ENCODE assay signal across 12 cellular contexts in the genomic region with DNA sequence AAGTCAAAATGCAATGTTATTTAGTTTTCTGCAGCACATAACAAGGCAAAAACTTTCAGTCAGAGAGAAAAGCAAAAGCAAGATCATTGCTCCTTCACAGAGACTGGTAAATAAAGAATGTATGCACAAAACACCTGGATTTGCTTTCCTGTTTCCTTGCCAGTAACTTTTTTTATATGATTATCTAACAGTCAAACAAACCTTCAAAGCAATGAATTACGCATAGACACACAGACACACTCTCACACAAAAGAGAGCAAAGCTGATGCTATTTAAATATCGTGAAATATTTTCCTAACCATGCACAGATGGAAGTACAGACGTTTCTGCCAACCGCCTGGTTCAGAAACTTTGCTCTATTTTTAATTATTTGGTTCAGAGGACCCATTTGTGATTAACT. TPM values are rescaled to one million over a fixed set of nuclear protein-coding genes. Genes with fewer than 3 reads are reported as not detected.
DNase-seq lines count a peak whose midpoint lies in the region; ATAC-seq, FAIRE-seq and TF ChIP-seq lines count a peak whose summit lies in the region.
"Had no signal": no experiment of that assay in that cellular context is flagged by ENCODE, and none has a peak within 500 bp of the region (broad histone marks: within the 10 kb centered on the region; RNA-seq: fewer than 3 reads in every experiment).

No MANE protein-coding gene starts in this region.

- H3K4me3 ChIP-seq in HepG2 (replicated peaks in 1 of 3; ENCODE audit: insufficient read depth in 1 of 3, low read depth in 2 of 3, low read length in 3 of 3) = no peak overlapping the region
- no peak overlapping the region for H3K4me3 ChIP-seq in right lobe of liver
- no peak overlapping the region for H3K4me3 ChIP-seq in neutrophil (ENCODE audit: low read depth in 1 of 2, low read length in 1 of 2)
- H3K4me3 ChIP-seq in vagina = no peak overlapping the region

- H3K9me3 ChIP-seq in HepG2 (ENCODE audit: low read length) (no peaks in the 10 kb centered on the region), right lobe of liver (no peaks in the 10 kb centered on the region), neutrophil (no peaks in the 10 kb centered on the region), vagina (no peaks in the 10 kb centered on the region)

- no TSS peak for BruUV-seq in HepG2 (replicated peaks; lab: Mats Ljungman, UMichigan)

- POLR2A ChIA-PET in HepG2 (lab: Yijun Ruan, JAX) = interaction anchor here (1.4 kb wide), 1 partner anchor 10 kb away, joined by 4 read pairs; no protein-coding TSS in a partner anchor

- peaks cover 11 to 33% of the 10 kb centered on the region in 2 experiments for H3K36me3 ChIP-seq in HepG2 (replicated peaks in 1 of 2; ENCODE audit: control insufficient read depth in 1 of 2, insufficient read depth in 2 of 2, low read length in 2 of 2)
- no peaks in the 10 kb centered on the region for H3K36me3 ChIP-seq in right lobe of liver
- peaks cover 19% of the 10 kb centered on the region for H3K36me3 ChIP-seq in neutrophil
- H3K36me3 ChIP-seq in vagina = no peaks in the 10 kb centered on the region

- H3K4me1 ChIP-seq in HepG2 (ENCODE audit: insufficient read depth, low read length) = peaks cover 76% of the 10 kb centered on the region
- H3K4me1 ChIP-seq in right lobe of liver = peaks cover 0 to under 1% (median 0%) of the 10 kb centered on the region in 4 donors
- H3K4me1 ChIP-seq in neutrophil (ENCODE audit: control insufficient read depth in 1 of 2, insufficient read depth in 1 of 2, low read depth in 1 of 2, low read length in 1 of 2) = peaks cover 19 to 21% of the 10 kb centered on the region in 2 experiments
- peaks cover 78% of the 10 kb centered on the region for H3K4me1 ChIP-seq in vagina

- H3K9me3 Mint-ChIP-seq in dendritic cell treated with granulocyte-macrophage colony-stimulating factor and Interleukin-4, amounts not matched to agents 40 ng/mL and 50 ng/mL, for 4 days = no peaks in the 10 kb centered on the region
- H3K9me3 Mint-ChIP-seq: neural crest cell had no signal

- H3K27me3 Mint-ChIP-seq in dendritic cell treated with granulocyte-macrophage colony-stimulating factor and Interleukin-4, amounts not matched to agents 40 ng/mL and 50 ng/mL, for 4 days = no peaks in the 10 kb centered on the region

- H3K4me1 Mint-ChIP-seq in dendritic cell treated with granulocyte-macrophage colony-stimulating factor and Interleukin-4, amounts not matched to agents 40 ng/mL and 50 ng/mL, for 4 days (ENCODE audit: low read depth) = peaks cover 70% of the 10 kb centered on the region
- H3K4me1 Mint-ChIP-seq: neural crest cell had no signal

- H3K36me3 Mint-ChIP-seq in dendritic cell treated with granulocyte-macrophage colony-stimulating factor and Interleukin-4, amounts not matched to agents 40 ng/mL and 50 ng/mL, for 4 days (ENCODE audit: low read depth) = peaks cover 79% of the 10 kb centered on the region

- H3K27me3 ChIP-seq in HepG2 (ENCODE audit: control insufficient read depth in 1 of 2, insufficient read depth in 2 of 2, low read length in 2 of 2) (no peaks in the 10 kb centered on the region), right lobe of liver (no peaks in the 10 kb centered on the region), neutrophil (no peaks in the 10 kb centered on the region), vagina (no peaks in the 10 kb centered on the region)

- TF ChIP-seq RAD21 in HepG2 (CRISPR knock-in tag; IDR thresholded peaks at IDR 0.05) = no peak

- peak overlapping the region; percentile 37 for H3K4me2 ChIP-seq in HepG2 (ENCODE audit: low read depth, low read length)

- H4K20me1 ChIP-seq in HepG2 (ENCODE audit: insufficient read depth, low read length) = no peaks in the 10 kb centered on the region

- 39% methylated on average over 4 of the region's 4 CpGs for WGBS in HepG2 (ENCODE audit: low lambda C conversion rate)
- WGBS in right lobe of liver (ENCODE audit: insufficient coverage, low coverage, low lambda C conversion rate, missing lambda C conversion rate) = 36% methylated on average over 4 of the region's 4 CpGs

- H2AFZ ChIP-seq in HepG2 (ENCODE audit: low read length) = no peak overlapping the region

- H3K4me3 Mint-ChIP-seq in dendritic cell treated with granulocyte-macrophage colony-stimulating factor and Interleukin-4, amounts not matched to agents 40 ng/mL and 50 ng/mL, for 4 days = no peak overlapping the region
- H3K4me3 Mint-ChIP-seq: neural crest cell had no signal

- no peak for TF ChIP-seq POLR2A in HepG2 (IDR thresholded peaks at IDR 0.05; ENCODE audit: insufficient read depth in 1 of 2, low read depth in 2 of 2, low read length in 2 of 2)
- TF ChIP-seq POLR2A in right lobe of liver (IDR thresholded peaks at IDR 0.05) = no peak
- no peak for TF ChIP-seq POLR2A in vagina (IDR thresholded peaks at IDR 0.05)

- TF ChIP-seq CTCF in HepG2 (CRISPR knock-in tag; IDR thresholded peaks at IDR 0.05) (no peak), right lobe of liver (IDR thresholded peaks at IDR 0.05) (no peak), neutrophil (IDR thresholded peaks at IDR 0.05) (no peak), vagina (IDR thresholded peaks at IDR 0.05) (no peak)

- in situ Hi-C loops in HepG2 (cut with HindIII; ENCODE audit: extremely low pct_ligation_motif_present, low pct_unique_long_range_greater_than_20kb) = no loop called here

- H3K27ac Mint-ChIP-seq in dendritic cell treated with granulocyte-macrophage colony-stimulating factor and Interleukin-4, amounts not matched to agents 40 ng/mL and 50 ng/mL, for 4 days = peak overlapping the region; percentile 28

- ATAC-seq in HepG2 = no peak; the same call in 2 of the 3 replicates
- ATAC-seq in right lobe of liver = no peak
- no peak for ATAC-seq in GM19397 (IDR thresholded peaks at IDR 0.05; ENCODE audit: unreplicated experiment)
- ATAC-seq in HG03045 (IDR thresholded peaks at IDR 0.05; ENCODE audit: unreplicated experiment) = no peak

- no peak; a peak in 1 of 4 replicates for TF ChIP-seq EP300 in HepG2 (IDR thresholded peaks at IDR 0.05; ENCODE audit: low read depth in 2 of 2, low read length in 2 of 2)
- TF ChIP-seq EP300 in HepG2 (CRISPR knock-in tag; IDR thresholded peaks at IDR 0.05; ENCODE audit: borderline replicate concordance) = no peak

- no peak for FAIRE-seq in HepG2 (lab: Jason Lieb, UNC)

- CTCF ChIA-PET in HepG2 (lab: Yijun Ruan, JAX; ENCODE audit: low intra/inter-chr PET ratio, low total read pairs) = no interaction called here

- H3K9ac ChIP-seq in HepG2 (ENCODE audit: insufficient read depth, low read depth, low read length) = no peak overlapping the region

- H3K27ac ChIP-seq in HepG2 (ENCODE audit: extremely low read length, insufficient read depth, low read length) (peak overlapping the region; percentile 12), right lobe of liver (no peak overlapping the region), neutrophil (peak overlapping the region; percentile 15), vagina (peak overlapping the region; percentile 25)

- peaks cover 43% of the 10 kb centered on the region for H3K79me2 ChIP-seq in HepG2 (ENCODE audit: insufficient read depth, low read length)

- peak; percentile 42 for DNase-seq in HepG2 (ENCODE audit: low spot score)
- DNase-seq in right lobe of liver = no peak
- DNase-seq in vagina (ENCODE audit: extremely low spot score in 2 of 2) = no peak
- DNase-seq in cerebellum (ENCODE audit: low spot score) = no peak
- DNase-seq: activated CD8-positive, alpha-beta memory T cell treated with anti-CD3 and anti-CD28 coated beads, Interleukin-2, amount 50 U/mL, for 4 hours; NCI-H2107; stimulated activated CD8-positive, alpha-beta memory T cell treated with anti-CD3 and anti-CD28 coated beads, Interleukin-4, amount 100 ng/mL, for 48 hours had no signal

- intact Hi-C loops in HepG2 (cut with micrococcal nuclease; ENCODE audit: unreplicated experiment) = no loop called here
- intact Hi-C loops in right lobe of liver (cut with DNase I) = no loop called here
- intact Hi-C loops in dendritic cell treated with granulocyte-macrophage colony-stimulating factor and Interleukin-4, amounts not matched to agents 40 ng/mL and 50 ng/mL, for 4 days (cut with micrococcal nuclease) = no loop called here
- intact Hi-C loops in vagina (cut with DNase I) = no loop called here

TF ChIP-seq in HepG2, 621 proteins besides CTCF, POLR2A, EP300 and RAD21 (continues in another document):
- TF ChIP-seq ISL2 (CRISPR knock-in tag; IDR thresholded peaks at IDR 0.05) (no peak; the same call in 1 of the 2 replicates), FOXP1 (IDR thresholded peaks at IDR 0.05) (no peak), FOXP1 (CRISPR knock-in tag; IDR thresholded peaks at IDR 0.05) (peak; percentile 66; the same call in 1 of the 2 replicates), NFKB2 (CRISPR knock-in tag; IDR thresholded peaks at IDR 0.05; ENCODE audit: borderline replicate concordance) (no peak), ZNF766 (CRISPR knock-in tag; IDR thresholded peaks at IDR 0.05; ENCODE audit: borderline replicate concordance) (no peak), FOXK2 (IDR thresholded peaks at IDR 0.05) (no peak)

RNA-seq across cellular contexts. Expression of a gene that starts 24.4 kb away (rescaled TPM):
- 16.3 and 20.7 TPM in 2 replicates for total RNA-seq in HepG2 (2016; rRNA removed; fragmentation: Illumina TruSeq; extraction: Trizol)
- total RNA-seq in HepG2 (2016; cell fraction: cytosol; rRNA removed; fragmentation: Illumina TruSeq; extraction: Trizol; ENCODE audit: low read depth) = 21.4 and 22.2 TPM in 2 replicates
- 15.7 and 19.7 TPM in 2 replicates for total RNA-seq in HepG2 (2016; cell fraction: insoluble cytoplasmic fraction; rRNA removed; fragmentation: Illumina TruSeq; extraction: Trizol)
- total RNA-seq in HepG2 (2016; cell fraction: membrane; rRNA removed; fragmentation: Illumina TruSeq; extraction: Trizol) = 19.8 and 25.4 TPM in 2 replicates
- 49.6 and 54.8 TPM in 2 replicates for total RNA-seq in HepG2 (2016; cell fraction: nucleus; rRNA removed; fragmentation: Illumina TruSeq; extraction: Trizol)
- polyA plus RNA-seq in HepG2 (2011; rRNA removed) = 39.5 and 40.2 TPM in 2 replicates
- 18.2 and 19.6 TPM in 2 replicates for polyA plus RNA-seq in HepG2 (2011; cell fraction: cytosol; rRNA removed)
- polyA plus RNA-seq in HepG2 (2011; cell fraction: nucleus; rRNA removed) = 69.8 and 87.7 TPM in 2 replicates
- 20.4 and 28.6 TPM in 2 replicates for polyA plus RNA-seq in HepG2 (2012)
- 2.6 and 3.3 TPM in 2 replicates for polyA plus RNA-seq in HepG2 (2016; cell fraction: cytosol; fragmentation: Illumina TruSeq; extraction: Trizol; ENCODE audit: low read depth)
- 12.1 and 12.2 TPM in 2 replicates for polyA plus RNA-seq in HepG2 (2016; cell fraction: insoluble cytoplasmic fraction; fragmentation: Illumina TruSeq; extraction: Trizol; ENCODE audit: low read depth)
- 4.0 and 4.1 TPM in 2 replicates for polyA plus RNA-seq in HepG2 (2016; cell fraction: membrane; fragmentation: Illumina TruSeq; extraction: Trizol; ENCODE audit: low read depth)
- 18.8 TPM in 2 replicates for polyA plus RNA-seq in HepG2 (2016; cell fraction: nucleus; fragmentation: Illumina TruSeq; extraction: Trizol; ENCODE audit: insufficient read depth, low read depth)
- 13.4 and 120 TPM in 2 replicates for polyA minus RNA-seq in HepG2 (2011; rRNA and poly(A)+ RNA removed; ENCODE audit: low replicate concordance)
- 36.1 and 49.7 TPM in 2 replicates for polyA minus RNA-seq in HepG2 (2011; cell fraction: cytosol; rRNA and poly(A)+ RNA removed)
- polyA minus RNA-seq in HepG2 (2011; cell fraction: nucleus; rRNA and poly(A)+ RNA removed) = 200 and 217 TPM in 2 replicates
- 10 to 100 TPM; 23.2 to 28.7 (median 25.0) TPM for total RNA-seq in right lobe of liver
- total RNA-seq in vagina = 43.2 TPM
- 38.8 TPM for total RNA-seq in cerebellum

Comparison
In these comparisons a context has a peak if more than half of its experiments do, and no peak if none do; other contexts are left out.
1. H3K27ac ChIP-seq: peak in HepG2 (single experiment), neutrophil (single experiment) and vagina (single experiment); none in right lobe of liver (0 of 3).